Comparison of ENCODE assay signal across 14 cellular contexts in genomic region chr3:4341336-4341675, GRCh38. TPM values are rescaled to one million over a fixed set of nuclear protein-coding genes. Genes with fewer than 3 reads are reported as not detected.
DNase-seq lines count a peak whose midpoint lies in the region; ATAC-seq and TF ChIP-seq lines count a peak whose summit lies in the region.
"Had no signal": no experiment of that assay in that cellular context is flagged by ENCODE, and none has a peak within 500 bp of the region (broad histone marks: within the 10 kb centered on the region; RNA-seq: fewer than 3 reads in every experiment).

No MANE protein-coding gene starts in this region.

- TF ChIP-seq EP300 in tibial nerve (IDR thresholded peaks at IDR 0.05): no peak
- TF ChIP-seq EP300 in upper lobe of left lung (IDR thresholded peaks at IDR 0.05): no peak

- peak overlapping the region; percentile 75 to 91 (median 89) for H3K27ac Mint-ChIP-seq in nephron
- H3K27ac Mint-ChIP-seq: CD4-positive, CD25-positive, alpha-beta regulatory T cell had no signal

- DNase-seq in adipocyte (ENCODE audit: low read depth) (no peak), tibial nerve (ENCODE audit: low spot score in 2 of 2) (no peak), BE2C (no peak), upper lobe of left lung (no peak)
- DNase-seq: CD4-positive, CD25-positive, alpha-beta regulatory T cell; EL; NCI-H1105; NCI-H1694; NCI-H345; NCI-H526 had no signal

- H3K27me3 ChIP-seq in adipocyte (replicated peaks; ENCODE audit: control insufficient read depth, insufficient read depth, low read length): no peaks in the 10 kb centered on the region
- H3K27me3 ChIP-seq in tibial nerve: no peaks in the 10 kb centered on the region
- no peaks in the 10 kb centered on the region for H3K27me3 ChIP-seq in BE2C
- no peaks in the 10 kb centered on the region for H3K27me3 ChIP-seq in upper lobe of left lung

- H3K4me3 ChIP-seq in adipocyte (ENCODE audit: low read length) (no peak overlapping the region), tibial nerve (no peak overlapping the region), BE2C (ENCODE audit: low read depth, low read length) (no peak overlapping the region), upper lobe of left lung (no peak overlapping the region)

- H3K4me3 Mint-ChIP-seq in nephron: no peak overlapping the region
- H3K4me3 Mint-ChIP-seq: CD4-positive, CD25-positive, alpha-beta regulatory T cell had no signal

- peaks cover 23% of the 10 kb centered on the region for H3K9me3 Mint-ChIP-seq in nephron

- H3K36me3 ChIP-seq in adipocyte (ENCODE audit: control insufficient read depth, insufficient read depth, low read length, severe bottlenecking) (no peaks in the 10 kb centered on the region), tibial nerve (no peaks in the 10 kb centered on the region), BE2C (no peaks in the 10 kb centered on the region), upper lobe of left lung (no peaks in the 10 kb centered on the region)

- TF ChIP-seq POLR2A in tibial nerve (IDR thresholded peaks at IDR 0.05) (no peak), upper lobe of left lung (IDR thresholded peaks at IDR 0.05) (no peak)

- peaks cover 21% of the 10 kb centered on the region for H3K36me3 Mint-ChIP-seq in nephron (ENCODE audit: low read depth)

- ATAC-seq in HG02642 (IDR thresholded peaks at IDR 0.05; ENCODE audit: poor library complexity, unreplicated experiment) (no peak), upper lobe of left lung (ENCODE audit: low FRiP score in 2 of 2) (no peak)
- ATAC-seq: HepG2 had no signal

- peak overlapping the region; percentile 84 for H3K27ac ChIP-seq in cingulate gyrus (ENCODE audit: low read depth, low read length)
- peak overlapping the region; percentile 33 to 81 (median 68) for H3K27ac ChIP-seq in tibial nerve
- H3K27ac ChIP-seq in upper lobe of left lung: no peak overlapping the region

- H3K4me1 ChIP-seq in adipocyte (ENCODE audit: control insufficient read depth, insufficient read depth, low read length): peaks cover 34% of the 10 kb centered on the region
- peaks cover 0 to 45% (median 5%) of the 10 kb centered on the region in 4 donors for H3K4me1 ChIP-seq in tibial nerve
- peaks cover 6% of the 10 kb centered on the region; the same call in 1 of the 2 replicates for H3K4me1 ChIP-seq in BE2C
- H3K4me1 ChIP-seq in upper lobe of left lung: peaks cover 0 to 8% (median 4%) of the 10 kb centered on the region in 4 donors

- H3K9ac ChIP-seq in adipocyte (ENCODE audit: low read length): peak overlapping the region; percentile 18

- no peaks in the 10 kb centered on the region for H3K9me3 ChIP-seq in adipocyte (ENCODE audit: control insufficient read depth, low read length)
- no peaks in the 10 kb centered on the region for H3K9me3 ChIP-seq in tibial nerve
- no peaks in the 10 kb centered on the region for H3K9me3 ChIP-seq in BE2C
- H3K9me3 ChIP-seq in upper lobe of left lung: no peaks in the 10 kb centered on the region

- no peaks in the 10 kb centered on the region for H3K27me3 Mint-ChIP-seq in nephron (ENCODE audit: low read depth)
- H3K27me3 Mint-ChIP-seq: CD4-positive, CD25-positive, alpha-beta regulatory T cell had no signal

- TF ChIP-seq CTCF in nephron (IDR thresholded peaks at IDR 0.05; ENCODE audit: unreplicated experiment in 3 of 3) (no peak), tibial nerve (IDR thresholded peaks at IDR 0.05) (no peak), BE2C (IDR thresholded peaks at IDR 0.05; ENCODE audit: low read depth, low read length) (no peak), upper lobe of left lung (IDR thresholded peaks at IDR 0.05) (no peak)

- peaks cover 10% of the 10 kb centered on the region for H3K4me1 Mint-ChIP-seq in nephron

RNA-seq across cellular contexts. Expression of gene SETMAR, which starts 38.1 kb away (rescaled TPM):
- total RNA-seq in tibial nerve (10 to 100 TPM; 14.6 to 35.4 (median 22.2) TPM), upper lobe of left lung (10 to 100 TPM in 5 of 6 donors, 1 to 10 TPM in 1; 9.7 to 57.6 (median 11.4) TPM)
- 6.5 TPM for polyA plus RNA-seq in BE2C (2012; ENCODE audit: insufficient read depth, insufficient read length, low read depth)

Comparison
In these comparisons a context has a peak if more than half of its experiments do, and no peak if none do; other contexts are left out.
1. H3K27ac ChIP-seq: peak in cingulate gyrus (single experiment) and tibial nerve (4 of 4); none in upper lobe of left lung (0 of 4).